ENCODE assay signal across 9 cellular contexts in genomic region chr22:31615940-31616314, GRCh38. TPM values are rescaled to one million over a fixed set of nuclear protein-coding genes. Genes with fewer than 3 reads are reported as not detected.
A peak's percentile ranks its signal among the peaks of the same experiment; 100 is the strongest.
DNase-seq lines count a peak whose midpoint lies in the region; ATAC-seq and TF ChIP-seq lines count a peak whose summit lies in the region.
"Had no signal": no experiment of that assay in that cellular context is flagged by ENCODE, and none has a peak within 500 bp of the region (broad histone marks: within the 10 kb centered on the region; RNA-seq: fewer than 3 reads in every experiment).

No MANE protein-coding gene starts in this region.

- H3K4me3 ChIP-seq in spleen, result no peak overlapping the region

- H3K27ac Mint-ChIP-seq in activated CD4-positive, alpha-beta T cell treated with anti-CD3 and anti-CD28 coated beads, Interleukin-2, amount 10 ng/mL, durations not matched to agents 7 days and 5 days, result peak overlapping the region; percentile 76
- peak overlapping the region; percentile 83 to 94 for H3K27ac Mint-ChIP-seq in activated naive CD4-positive, alpha-beta T cell treated with anti-CD3 and anti-CD28 coated beads, Interleukin-2, amount 50 U/mL, for 72 hours

- no peaks in the 10 kb centered on the region for H3K9me3 ChIP-seq in spleen

- H3K4me1 Mint-ChIP-seq in activated CD4-positive, alpha-beta T cell treated with anti-CD3 and anti-CD28 coated beads, Interleukin-2, amount 10 ng/mL, durations not matched to agents 7 days and 5 days, result peaks cover 14% of the 10 kb centered on the region

- peaks cover 28 to 67% (median 51%) of the 10 kb centered on the region in 6 donors for H3K4me1 ChIP-seq in spleen

- intact Hi-C loops in spleen (cut with DNase I; ENCODE audit: low total_unique reads), result loop anchor here (5.0 kb wide), 1 partner anchor 44 kb away; no protein-coding TSS in a partner anchor

- POLR2A ChIA-PET in activated CD4-positive, alpha-beta T cell treated with anti-CD3 and anti-CD28 coated beads, Interleukin-2, amount 10 ng/mL, durations not matched to agents 7 days and 5 days (lab: Charles Lee), result no interaction called here

- H3K27ac ChIP-seq in spleen, result peak overlapping the region in 7 of 8 donors; percentile 23 to 79 (median 52)

- peaks cover 26% of the 10 kb centered on the region for H3K36me3 Mint-ChIP-seq in activated CD4-positive, alpha-beta T cell treated with anti-CD3 and anti-CD28 coated beads, Interleukin-2, amount 10 ng/mL, durations not matched to agents 7 days and 5 days (ENCODE audit: low read depth)
- H3K36me3 Mint-ChIP-seq in activated naive CD4-positive, alpha-beta T cell treated with anti-CD3 and anti-CD28 coated beads, Interleukin-2, amount 50 U/mL, for 72 hours, result no peaks in the 10 kb centered on the region

- no peaks in the 10 kb centered on the region for H3K27me3 ChIP-seq in spleen (replicated peaks in 1 of 7)

- 34 to 49% (median 42%) methylated on average over 4 of the region's 4 CpGs for WGBS in spleen, 5 donors

- no peak overlapping the region for H3K4me3 Mint-ChIP-seq in activated CD4-positive, alpha-beta T cell treated with anti-CD3 and anti-CD28 coated beads, Interleukin-2, amount 10 ng/mL, durations not matched to agents 7 days and 5 days

- no peak for TF ChIP-seq CTCF in spleen (IDR thresholded peaks at IDR 0.05 in 8 of 11, conservative IDR thresholded peaks at IDR 0.05 in 3 of 11)

- peak; percentile 15 for ATAC-seq in HG02870 (IDR thresholded peaks at IDR 0.05; ENCODE audit: unreplicated experiment)
- peak in 1 of 2 donors; percentile 33 for ATAC-seq in activated naive CD4-positive, alpha-beta T cell treated with anti-CD3 and anti-CD28 coated beads, Interleukin-2, amount 50 U/mL, for 72 hours

- CTCF ChIA-PET in activated CD4-positive, alpha-beta T cell treated with anti-CD3 and anti-CD28 coated beads, Interleukin-2, amount 10 ng/mL, durations not matched to agents 7 days and 5 days (lab: Charles Lee), result no interaction called here

- no peak for DNase-seq in activated CD4-positive, alpha-beta T cell treated with anti-CD3 and anti-CD28 coated beads, Interleukin-2, amount 10 ng/mL, durations not matched to agents 7 days and 5 days
- DNase-seq in activated CD4-positive, alpha-beta T cell treated with anti-CD3 and anti-CD28 coated beads for 4 hours, result no peak
- no peak for DNase-seq in activated naive CD4-positive, alpha-beta T cell treated with anti-CD3 and anti-CD28 coated beads, Interleukin-2, amount 50 U/mL, for 72 hours (ENCODE audit: low spot score in 2 of 2)
- DNase-seq in spleen, result no peak
- no peak for DNase-seq in HuH-7 (ENCODE audit: low spot score)
- DNase-seq in NCI-H774 (lab: John Stamatoyannopoulos, UW), result no peak
- no peak for DNase-seq in HCEC 1CT
- DNase-seq: NCI-H2171 treated with DMSO at 0.1 percent for 48 hours had no signal

- no peak for TF ChIP-seq POLR2A in spleen (IDR thresholded peaks at IDR 0.05)

- peaks cover 0 to 88% (median 53%) of the 10 kb centered on the region in 6 donors for H3K36me3 ChIP-seq in spleen

- no peaks in the 10 kb centered on the region for H3K9me3 Mint-ChIP-seq in activated CD4-positive, alpha-beta T cell treated with anti-CD3 and anti-CD28 coated beads, Interleukin-2, amount 10 ng/mL, durations not matched to agents 7 days and 5 days
- H3K9me3 Mint-ChIP-seq in activated naive CD4-positive, alpha-beta T cell treated with anti-CD3 and anti-CD28 coated beads, Interleukin-2, amount 50 U/mL, for 72 hours, result no peaks in the 10 kb centered on the region

- no peaks in the 10 kb centered on the region for H3K27me3 Mint-ChIP-seq in activated CD4-positive, alpha-beta T cell treated with anti-CD3 and anti-CD28 coated beads, Interleukin-2, amount 10 ng/mL, durations not matched to agents 7 days and 5 days

RNA-seq across cellular contexts. Expression of gene PISD, which starts 46.1 kb away (rescaled TPM):
- 10 to 100 TPM; 19.4 to 19.6 TPM for total RNA-seq in activated CD4-positive, alpha-beta T cell treated with anti-CD3 and anti-CD28 coated beads, Interleukin-2, amount 10 ng/mL, durations not matched to agents 7 days and 5 days
- total RNA-seq in activated naive CD4-positive, alpha-beta T cell treated with anti-CD3 and anti-CD28 coated beads, Interleukin-2, amount 50 U/mL, for 72 hours, result 10 to 100 TPM; 36.8 to 41.9 TPM
- 100 to 1,000 TPM in 2 of 7 donors, 10 to 100 TPM in 5; 52.6 to 108 (median 83.0) TPM for total RNA-seq in spleen
- polyA plus RNA-seq in spleen, result 10 to 100 TPM; 27.6 to 41.7 (median 32.1) TPM
